26 cellular contexts compared by ENCODE assay signal in genomic region chr7:149527414-149527813, GRCh38.
"Had no signal": no experiment of that assay in that cellular context is flagged by ENCODE, and none has a peak within 500 bp of the region (broad histone marks: within the 10 kb centered on the region; RNA-seq: fewer than 3 reads in every experiment).

No MANE protein-coding gene starts in this region.

- H3K36me3 ChIP-seq: colonic mucosa, esophagus squamous epithelium, gastrocnemius medialis, heart right ventricle, left lung, lower lobe of right lung had no signal

- H3K4me3 ChIP-seq: colonic mucosa, esophagus squamous epithelium, gastrocnemius medialis, heart right ventricle, left lung, lower lobe of right lung, mucosa of descending colon had no signal

- DNase-seq: colonic mucosa; cortex of kidney; effector CD8-positive, alpha-beta T cell; effector memory CD8-positive, alpha-beta T cell; endodermal cell; erythroblast; esophagus squamous epithelium; foreskin fibroblast; foreskin melanocyte; gastrocnemius medialis; glutamatergic neuron; head of caudate nucleus; heart right ventricle; hippocampal formation; left cardiac atrium; left lung; left ventricle myocardium superior; lower lobe of right lung; mesenchymal stem cell; mucosa of descending colon; naive B cell had no signal

- H3K4me1 ChIP-seq: colonic mucosa, esophagus squamous epithelium, gastrocnemius medialis, heart right ventricle, left lung, lower lobe of right lung had no signal

- H3K27me3 ChIP-seq: colonic mucosa, esophagus squamous epithelium, gastrocnemius medialis, heart right ventricle, left lung had no signal

- H3K27ac ChIP-seq: colonic mucosa, epithelial cell of prostate, esophagus squamous epithelium, gastrocnemius medialis, heart right ventricle, left lung, lower lobe of right lung had no signal

- ATAC-seq: effector memory CD8-positive, alpha-beta T cell; esophagus mucosa; gastrocnemius medialis; heart right ventricle; left cardiac atrium; left lung; left ventricle myocardium superior; lower lobe of right lung; mucosa of descending colon had no signal

- FAIRE-seq: endometrium, islet of Langerhans, keratinocyte had no signal
